Comparison of ENCODE assay signal across 7 cellular contexts in genomic region chr11:63785823-63786222, GRCh38.
"Had no signal": no experiment of that assay in that cellular context is flagged by ENCODE, and none has a peak within 500 bp of the region (broad histone marks: within the 10 kb centered on the region; RNA-seq: fewer than 3 reads in every experiment).

No MANE protein-coding gene starts in this region.

- FAIRE-seq: HepG2, HTR-8/SVneo had no signal

- H3K4me2 ChIP-seq: KMS-11 had no signal

- ATAC-seq: HepG2 had no signal

- H3K27ac ChIP-seq: HL-60, KMS-11 had no signal

- H3K9ac ChIP-seq: KMS-11 had no signal

- DNase-seq: IMR-90, KBM-7, KG1 had no signal
